Comparison of ENCODE assay signal across 8 cellular contexts in genomic region chr22:40180403-40180802, GRCh38. TPM values are rescaled to one million over a fixed set of nuclear protein-coding genes. Genes with fewer than 3 reads are reported as not detected.
DNase-seq lines count a peak whose midpoint lies in the region; ATAC-seq, FAIRE-seq and TF ChIP-seq lines count a peak whose summit lies in the region.

No MANE protein-coding gene starts in this region.

- no peak for TF ChIP-seq CTCF in right atrium auricular region (IDR thresholded peaks at IDR 0.05)
- no peak for TF ChIP-seq CTCF in heart right ventricle (IDR thresholded peaks at IDR 0.05)
- no peak for TF ChIP-seq CTCF in HepG2 (CRISPR knock-in tag; IDR thresholded peaks at IDR 0.05)
- TF ChIP-seq CTCF in vagina (IDR thresholded peaks at IDR 0.05): no peak
- no peak for TF ChIP-seq CTCF in omental fat pad (IDR thresholded peaks at IDR 0.05)
- TF ChIP-seq CTCF in GM13976 (IDR thresholded peaks at IDR 0.05; ENCODE audit: borderline replicate concordance, control extremely low read depth, extremely low read depth, insufficient read depth, missing control alignments): no peak

- CTCF ChIA-PET in HepG2 (lab: Yijun Ruan, JAX; ENCODE audit: low intra/inter-chr PET ratio, low total read pairs): no interaction called here

- H3K27ac ChIP-seq in right atrium auricular region: peak overlapping the region; percentile 19 to 78
- H3K27ac ChIP-seq in heart right ventricle: peak overlapping the region in 4 of 10 donors; percentile 82 to 93 (median 88)
- H3K27ac ChIP-seq in HepG2 (ENCODE audit: extremely low read length, insufficient read depth, low read length): no peak overlapping the region
- H3K27ac ChIP-seq in vagina: peak overlapping the region; percentile 83

- DNase-seq in right atrium auricular region (ENCODE audit: low spot score) (no peak), heart right ventricle (no peak), HepG2 (ENCODE audit: low spot score) (no peak), vagina (ENCODE audit: extremely low spot score in 2 of 2) (no peak), omental fat pad (ENCODE audit: low spot score) (no peak), GM13976 (ENCODE audit: low spot score) (no peak)
- DNase-seq in activated naive CD8-positive, alpha-beta T cell treated with anti-CD3 and anti-CD28 coated beads for 36 hours: no peak

- H3K4me1 Mint-ChIP-seq in activated naive CD8-positive, alpha-beta T cell treated with anti-CD3 and anti-CD28 coated beads for 36 hours: peaks cover 60% of the 10 kb centered on the region

- peak overlapping the region; percentile 40 for H3K4me3 Mint-ChIP-seq in activated naive CD8-positive, alpha-beta T cell treated with anti-CD3 and anti-CD28 coated beads for 36 hours

- no peak for TF ChIP-seq RAD21 in HepG2 (CRISPR knock-in tag; IDR thresholded peaks at IDR 0.05)

- peaks cover 0 to 89% of the 10 kb centered on the region in 2 donors for H3K4me1 ChIP-seq in right atrium auricular region
- peaks cover 15 to 88% (median 83%) of the 10 kb centered on the region in 9 donors for H3K4me1 ChIP-seq in heart right ventricle
- H3K4me1 ChIP-seq in HepG2 (ENCODE audit: insufficient read depth, low read length): peaks cover 63% of the 10 kb centered on the region
- H3K4me1 ChIP-seq in vagina: peaks cover 87% of the 10 kb centered on the region

- H3K27me3 ChIP-seq in right atrium auricular region (no peaks in the 10 kb centered on the region), heart right ventricle (no peaks in the 10 kb centered on the region), HepG2 (ENCODE audit: control insufficient read depth in 1 of 2, insufficient read depth in 2 of 2, low read length in 2 of 2) (no peaks in the 10 kb centered on the region; a peak in 1 of 5 replicates), vagina (no peaks in the 10 kb centered on the region)

- no peak overlapping the region; the same call in 1 of the 2 replicates for H3K9ac ChIP-seq in HepG2 (ENCODE audit: insufficient read depth, low read depth, low read length)

- no peak for ATAC-seq in heart right ventricle
- no peak for ATAC-seq in HepG2
- no peak for ATAC-seq in GM18907 (IDR thresholded peaks at IDR 0.05; ENCODE audit: unreplicated experiment)
- ATAC-seq in omental fat pad (ENCODE audit: low FRiP score): no peak

- TF ChIP-seq EP300 in HepG2 (IDR thresholded peaks at IDR 0.05; ENCODE audit: low read depth in 2 of 2, low read length in 2 of 2) (no peak), HepG2 (CRISPR knock-in tag; IDR thresholded peaks at IDR 0.05; ENCODE audit: borderline replicate concordance) (no peak)

- H3K79me2 ChIP-seq in HepG2 (ENCODE audit: insufficient read depth, low read length): peaks cover 75% of the 10 kb centered on the region

- no peak overlapping the region for H2AFZ ChIP-seq in HepG2 (ENCODE audit: low read length)

- in situ Hi-C loops in HepG2 (cut with HindIII; ENCODE audit: extremely low pct_ligation_motif_present, low pct_unique_long_range_greater_than_20kb) (no loop called here), GM13976 (cut with MboI; ENCODE audit: low sequenced_read_pairs, unreplicated experiment) (loop anchor here (25.0 kb wide), 1 partner anchor 643 kb away; the partner anchor contains the start of gene RPS19BP1)

- H3K4me3 ChIP-seq in right atrium auricular region: no peak overlapping the region
- peak overlapping the region in 5 of 10 donors; percentile 65 to 86 (median 69) for H3K4me3 ChIP-seq in heart right ventricle
- H3K4me3 ChIP-seq in HepG2 (replicated peaks in 1 of 3; ENCODE audit: insufficient read depth in 1 of 3, low read depth in 2 of 3, low read length in 3 of 3): peak overlapping the region in 2 of 3 experiments; percentile 6 to 11; a peak in 1 of 6 replicates
- no peak overlapping the region for H3K4me3 ChIP-seq in vagina

- no peak for TF ChIP-seq POLR2A in HepG2 (IDR thresholded peaks at IDR 0.05; ENCODE audit: insufficient read depth in 1 of 2, low read depth in 2 of 2, low read length in 2 of 2)
- TF ChIP-seq POLR2A in vagina (IDR thresholded peaks at IDR 0.05): no peak

- POLR2A ChIA-PET in HepG2 (lab: Yijun Ruan, JAX): interaction anchor here (0.7 kb wide), 1 partner anchor 15 kb away, joined by 3 read pairs; no protein-coding TSS in a partner anchor

- H4K20me1 ChIP-seq in HepG2 (ENCODE audit: insufficient read depth, low read length): peaks cover 30% of the 10 kb centered on the region

- H3K27me3 Mint-ChIP-seq in activated naive CD8-positive, alpha-beta T cell treated with anti-CD3 and anti-CD28 coated beads for 36 hours: no peaks in the 10 kb centered on the region

- H3K9me3 Mint-ChIP-seq in activated naive CD8-positive, alpha-beta T cell treated with anti-CD3 and anti-CD28 coated beads for 36 hours: no peaks in the 10 kb centered on the region

- peak overlapping the region; percentile 85 for H3K4me2 ChIP-seq in HepG2 (ENCODE audit: low read depth, low read length)

- H3K9me3 ChIP-seq in right atrium auricular region (no peaks in the 10 kb centered on the region), heart right ventricle (no peaks in the 10 kb centered on the region), HepG2 (ENCODE audit: low read length) (no peaks in the 10 kb centered on the region), vagina (no peaks in the 10 kb centered on the region)

- WGBS in heart right ventricle, 2 donors: 58 to 61% methylated on average over 4 of the region's 4 CpGs
- 81% methylated on average over 4 of the region's 4 CpGs for WGBS in HepG2 (ENCODE audit: low lambda C conversion rate)

- intact Hi-C loops in heart right ventricle (cut with DNase I): loop anchor here in 3 of 10 donors (5.0 to 10.0 kb wide), 2 partner anchors 97 to 136 kb away; no protein-coding TSS in a partner anchor
- intact Hi-C loops in HepG2 (cut with micrococcal nuclease; ENCODE audit: unreplicated experiment): no loop called here
- intact Hi-C loops in vagina (cut with DNase I): no loop called here

- FAIRE-seq in HepG2 (lab: Jason Lieb, UNC): no peak

- H3K36me3 ChIP-seq in right atrium auricular region (no peaks in the 10 kb centered on the region), heart right ventricle (no peaks in the 10 kb centered on the region), HepG2 (replicated peaks in 1 of 2; ENCODE audit: control insufficient read depth in 1 of 2, insufficient read depth in 2 of 2, low read length in 2 of 2) (no peaks in the 10 kb centered on the region), vagina (no peaks in the 10 kb centered on the region)

- H3K36me3 Mint-ChIP-seq in activated naive CD8-positive, alpha-beta T cell treated with anti-CD3 and anti-CD28 coated beads for 36 hours: peaks cover 14% of the 10 kb centered on the region

- BruUV-seq in HepG2 (replicated peaks; lab: Mats Ljungman, UMichigan): no TSS peak

- peak overlapping the region; percentile 57 for H3K27ac Mint-ChIP-seq in activated naive CD8-positive, alpha-beta T cell treated with anti-CD3 and anti-CD28 coated beads for 36 hours

TF ChIP-seq in HepG2, 621 proteins besides CTCF, POLR2A, EP300 and RAD21 (continues in another document):
- TF ChIP-seq ZNF496 (CRISPR knock-in tag; IDR thresholded peaks at IDR 0.05; ENCODE audit: insufficient replicate concordance) (no peak), ZNF816 (CRISPR knock-in tag; IDR thresholded peaks at IDR 0.05; ENCODE audit: borderline replicate concordance) (no peak), HNRNPLL (IDR thresholded peaks at IDR 0.05; ENCODE audit: low read depth, low read length, poor library complexity, severe bottlenecking) (no peak), ZNF264 (CRISPR knock-in tag; IDR thresholded peaks at IDR 0.05) (no peak), MBNL3 (CRISPR knock-in tag; conservative IDR thresholded peaks at IDR 0.05) (no peak), TIGD3 (CRISPR knock-in tag; IDR thresholded peaks at IDR 0.05; ENCODE audit: borderline replicate concordance) (no peak)

RNA-seq across cellular contexts. Expression of gene TNRC6B, which starts 2.7 kb away (rescaled TPM):
- 10 to 100 TPM; 25.0 to 27.1 TPM for total RNA-seq in right atrium auricular region
- total RNA-seq in heart right ventricle: 10 to 100 TPM; 36.3 to 62.5 (median 56.0) TPM
- polyA plus RNA-seq in heart right ventricle: 10 to 100 TPM in 1 of 2 donors, 1 to 10 TPM in 1; 1.7 to 21.6 TPM
- total RNA-seq in activated naive CD8-positive, alpha-beta T cell treated with anti-CD3 and anti-CD28 coated beads for 36 hours: 10 to 100 TPM; 35.9 to 37.5 TPM
- 13.2 and 17.2 TPM in 2 replicates for total RNA-seq in HepG2 (2016; rRNA removed; fragmentation: Illumina TruSeq; extraction: Trizol)
- 9.8 and 11.9 TPM in 2 replicates for total RNA-seq in HepG2 (2016; cell fraction: cytosol; rRNA removed; fragmentation: Illumina TruSeq; extraction: Trizol; ENCODE audit: low read depth)
- 13.4 and 14.9 TPM in 2 replicates for total RNA-seq in HepG2 (2016; cell fraction: insoluble cytoplasmic fraction; rRNA removed; fragmentation: Illumina TruSeq; extraction: Trizol)
- 3.7 and 4.3 TPM in 2 replicates for total RNA-seq in HepG2 (2016; cell fraction: membrane; rRNA removed; fragmentation: Illumina TruSeq; extraction: Trizol)
- 17.3 and 19.4 TPM in 2 replicates for total RNA-seq in HepG2 (2016; cell fraction: nucleus; rRNA removed; fragmentation: Illumina TruSeq; extraction: Trizol)
- 6.8 and 8.9 TPM in 2 replicates for polyA plus RNA-seq in HepG2 (2011; rRNA removed)
- polyA plus RNA-seq in HepG2 (2011; cell fraction: cytosol; rRNA removed): 4.5 and 5.0 TPM in 2 replicates
- polyA plus RNA-seq in HepG2 (2011; cell fraction: nucleus; rRNA removed): 13.3 and 14.7 TPM in 2 replicates
- polyA plus RNA-seq in HepG2 (2012): 3.3 and 5.0 TPM in 2 replicates
- 0.23 and 0.31 TPM in 2 replicates for polyA plus RNA-seq in HepG2 (2016; cell fraction: cytosol; fragmentation: Illumina TruSeq; extraction: Trizol; ENCODE audit: low read depth)
- polyA plus RNA-seq in HepG2 (2016; cell fraction: insoluble cytoplasmic fraction; fragmentation: Illumina TruSeq; extraction: Trizol; ENCODE audit: low read depth): 4.7 and 5.5 TPM in 2 replicates
- 0.50 and 0.70 TPM in 2 replicates for polyA plus RNA-seq in HepG2 (2016; cell fraction: membrane; fragmentation: Illumina TruSeq; extraction: Trizol; ENCODE audit: low read depth)
- polyA plus RNA-seq in HepG2 (2016; cell fraction: nucleus; fragmentation: Illumina TruSeq; extraction: Trizol; ENCODE audit: insufficient read depth, low read depth): 6.7 and 7.1 TPM in 2 replicates
- polyA minus RNA-seq in HepG2 (2011; rRNA and poly(A)+ RNA removed; ENCODE audit: low replicate concordance): 23.8 and 31.4 TPM in 2 replicates
- polyA minus RNA-seq in HepG2 (2011; cell fraction: cytosol; rRNA and poly(A)+ RNA removed): 11.6 and 14.5 TPM in 2 replicates
- polyA minus RNA-seq in HepG2 (2011; cell fraction: nucleus; rRNA and poly(A)+ RNA removed): 53.3 and 57.9 TPM in 2 replicates
- total RNA-seq in vagina: 32.7 TPM
- total RNA-seq in omental fat pad: 10 to 100 TPM; 17.2 to 57.8 (median 31.9) TPM

Comparison
In these comparisons a context has a peak if more than half of its experiments do, and no peak if none do; other contexts are left out.
1. H3K4me3 ChIP-seq: peak in HepG2 (2 of 3); none in right atrium auricular region (0 of 2) and vagina (0 of 2).